27 cellular contexts compared by ENCODE assay signal in the genomic region with DNA sequence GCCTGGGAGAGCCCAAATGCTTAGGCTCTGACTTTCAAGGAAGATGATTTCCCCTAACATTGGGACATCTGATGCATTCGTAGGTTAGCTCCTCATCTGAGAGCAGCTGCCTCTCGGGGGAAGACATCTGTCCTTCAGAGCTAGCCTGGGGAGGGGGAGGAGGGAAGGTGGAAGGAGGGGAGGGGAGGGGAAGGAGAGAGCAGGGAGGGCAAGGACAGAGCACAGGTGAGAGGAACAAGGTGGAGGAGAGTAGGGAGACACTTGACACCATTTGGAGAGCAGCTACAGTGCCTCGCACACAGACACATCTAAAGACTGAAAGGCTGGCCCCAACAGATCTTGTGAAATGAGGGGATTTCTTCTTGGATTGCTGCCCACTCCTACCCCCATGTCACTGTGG.
"Had no signal": no experiment of that assay in that cellular context is flagged by ENCODE, and none has a peak within 500 bp of the region (broad histone marks: within the 10 kb centered on the region; RNA-seq: fewer than 3 reads in every experiment).

No MANE protein-coding gene starts in this region.

- H3K36me3 Mint-ChIP-seq: stimulated activated effector memory CD8-positive, alpha-beta T cell treated with anti-CD3 and anti-CD28 coated beads, Interleukin-12 subunit alpha, Interleukin-12 subunit beta, amount 100 ng/mL, for 72 hours had no signal

- H3K79me2 ChIP-seq: hepatocyte had no signal

- H3K4me3 Mint-ChIP-seq: natural killer cell treated with Interleukin-12 subunit alpha and Interleukin-12 subunit beta and Interleukin-15 and Interleukin-18, amount 100 ng/mL, for 72 hours; neural crest cell; stimulated activated effector memory CD8-positive, alpha-beta T cell treated with anti-CD3 and anti-CD28 coated beads, Interleukin-12 subunit alpha, Interleukin-12 subunit beta, amount 100 ng/mL, for 72 hours had no signal

- H3K4me1 Mint-ChIP-seq: naive B cell; neural crest cell; stimulated activated effector memory CD8-positive, alpha-beta T cell treated with anti-CD3 and anti-CD28 coated beads, Interleukin-12 subunit alpha, Interleukin-12 subunit beta, amount 100 ng/mL, for 72 hours had no signal

- H3K9me3 ChIP-seq: gastroesophageal sphincter, lower lobe of right lung, mucosa of descending colon, prostate gland, right atrium auricular region, stomach, thyroid gland had no signal

- H2AFZ ChIP-seq: hepatocyte had no signal

- H3K4me1 ChIP-seq: foreskin keratinocyte, gastroesophageal sphincter, heart left ventricle, lower lobe of right lung, prostate gland, right atrium auricular region, stomach, thyroid gland had no signal

- ATAC-seq: esophagus mucosa; foreskin keratinocyte; gastroesophageal sphincter; heart left ventricle; left ventricle myocardium superior; lower lobe of right lung; mucosa of descending colon; natural killer cell treated with Interleukin-12 subunit alpha and Interleukin-12 subunit beta and Interleukin-15 and Interleukin-18, amount 100 ng/mL, for 72 hours; sciatic nerve; stimulated activated effector memory CD8-positive, alpha-beta T cell treated with anti-CD3 and anti-CD28 coated beads, Interleukin-12 subunit alpha, Interleukin-12 subunit beta, amount 100 ng/mL, for 72 hours had no signal

- H3K27ac ChIP-seq: dorsolateral prefrontal cortex, epithelial cell of prostate, foreskin keratinocyte, gastroesophageal sphincter, heart left ventricle, hepatocyte, lower lobe of right lung, prostate gland, right atrium auricular region, stomach, thyroid gland had no signal

- H3K27ac Mint-ChIP-seq: naive B cell; natural killer cell treated with Interleukin-12 subunit alpha and Interleukin-12 subunit beta and Interleukin-15 and Interleukin-18, amount 100 ng/mL, for 72 hours; stimulated activated effector memory CD8-positive, alpha-beta T cell treated with anti-CD3 and anti-CD28 coated beads, Interleukin-12 subunit alpha, Interleukin-12 subunit beta, amount 100 ng/mL, for 72 hours had no signal

- H3K4me2 ChIP-seq: hepatocyte, smooth muscle cell had no signal

- DNase-seq: dorsolateral prefrontal cortex; effector CD4-positive, alpha-beta T cell; foreskin keratinocyte; heart left ventricle; left ventricle myocardium superior; lower lobe of right lung; mucosa of descending colon; naive B cell; nucleus accumbens; stimulated activated CD4-positive, alpha-beta T cell treated with anti-CD3 and anti-CD28 coated beads, Interleukin-12 subunit alpha, Interleukin-12 subunit beta, amount 100 ng/mL, for 4 hours; stimulated activated CD4-positive, alpha-beta T cell treated with anti-CD3 and anti-CD28 coated beads, Interleukin-2, amount 100 ng/mL, for 24 hours; stimulated activated CD4-positive, alpha-beta T cell treated with anti-CD3 and anti-CD28 coated beads, Interleukin-4, amount 100 ng/mL, for 24 hours; stimulated activated naive CD4-positive, alpha-beta T cell treated with Interleukin-2 at 50 U/mL for 16 hours; stomach; thyroid gland; trophoblast cell had no signal

- H3K9me3 Mint-ChIP-seq: natural killer cell treated with Interleukin-12 subunit alpha and Interleukin-12 subunit beta and Interleukin-15 and Interleukin-18, amount 100 ng/mL, for 72 hours; stimulated activated effector memory CD8-positive, alpha-beta T cell treated with anti-CD3 and anti-CD28 coated beads, Interleukin-12 subunit alpha, Interleukin-12 subunit beta, amount 100 ng/mL, for 72 hours had no signal

- H3K27me3 ChIP-seq: dorsolateral prefrontal cortex, foreskin keratinocyte, gastroesophageal sphincter, heart left ventricle, hepatocyte, right atrium auricular region, stomach, thyroid gland had no signal

- H3K36me3 ChIP-seq: gastroesophageal sphincter, heart left ventricle, lower lobe of right lung, prostate gland, right atrium auricular region, stomach, thyroid gland had no signal

- H3K4me3 ChIP-seq: dorsolateral prefrontal cortex, gastroesophageal sphincter, heart left ventricle, hepatocyte, lower lobe of right lung, mucosa of descending colon, prostate gland, right atrium auricular region, smooth muscle cell, stomach, thyroid gland had no signal

- H3K27me3 Mint-ChIP-seq: naive B cell; natural killer cell treated with Interleukin-12 subunit alpha and Interleukin-12 subunit beta and Interleukin-15 and Interleukin-18, amount 100 ng/mL, for 72 hours had no signal
